In the genomic region with DNA sequence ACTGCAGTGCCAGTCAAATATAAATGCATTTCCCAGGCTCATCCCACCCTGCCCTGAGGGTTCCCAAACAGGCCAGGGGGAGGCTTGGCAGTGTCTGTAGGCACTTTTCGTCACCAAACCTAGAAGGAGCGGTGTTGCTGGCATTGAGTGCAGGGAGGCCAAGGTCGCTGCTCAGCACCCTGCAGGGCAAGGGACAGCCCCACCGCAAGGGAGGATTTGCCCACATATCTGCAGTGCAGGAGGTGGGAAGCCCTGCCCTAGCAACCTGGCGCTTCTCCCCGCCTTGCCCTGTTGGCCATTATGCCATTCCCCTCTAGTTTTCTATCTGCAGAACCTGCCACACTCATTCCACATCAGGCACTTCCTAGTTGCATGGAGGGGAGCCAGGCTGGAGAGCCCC, we compare ENCODE assay signal across 32 cellular contexts.
"Had no signal": no experiment of that assay in that cellular context is flagged by ENCODE, and none has a peak within 500 bp of the region (broad histone marks: within the 10 kb centered on the region; RNA-seq: fewer than 3 reads in every experiment).

No MANE protein-coding gene starts in this region.

- H3K36me3 ChIP-seq: MG63, SJCRH30 had no signal

- H3K4me1 ChIP-seq: SJCRH30 had no signal

- H3K27me3 ChIP-seq: MG63, SJCRH30 had no signal

- H3K4me3 ChIP-seq: MG63, PC-9, SJCRH30, SK-N-MC had no signal

- H3K9me3 ChIP-seq: MG63, SJCRH30 had no signal

- ATAC-seq: Panc1, Right ventricle myocardium inferior had no signal

- DNase-seq: Kasumi-1, KG1, MG63, NCI-H1048, NCI-H1092 treated with DMSO at 0.1 percent for 48 hours, NCI-H1105 treated with DMSO at 0.1 percent for 48 hours, NCI-H1436, NCI-H146, NCI-H1694, NCI-H187, NCI-H1930, NCI-H2029 treated with DMSO at 0.1 percent for 48 hours, NCI-H2081 treated with DMSO at 0.1 percent for 48 hours, NCI-H2107, NCI-H2171, NCI-H226, NCI-H446 treated with DMSO at 0.1 percent for 48 hours, NCI-H510A, NCI-H524, NCI-H526, NCI-H69, NCI-H748 treated with DMSO at 0.1 percent for 48 hours, NCI-H82, PC-9, SHP77, SIG-M5, SJCRH30 had no signal

- FAIRE-seq: RCC 7860 had no signal

- H3K27ac ChIP-seq: PC-9, RWPE1, SJCRH30, SK-N-MC had no signal

- H2AFZ ChIP-seq: PC-9 had no signal

- H3K4me2 ChIP-seq: PC-9 had no signal
